In the genomic region with DNA sequence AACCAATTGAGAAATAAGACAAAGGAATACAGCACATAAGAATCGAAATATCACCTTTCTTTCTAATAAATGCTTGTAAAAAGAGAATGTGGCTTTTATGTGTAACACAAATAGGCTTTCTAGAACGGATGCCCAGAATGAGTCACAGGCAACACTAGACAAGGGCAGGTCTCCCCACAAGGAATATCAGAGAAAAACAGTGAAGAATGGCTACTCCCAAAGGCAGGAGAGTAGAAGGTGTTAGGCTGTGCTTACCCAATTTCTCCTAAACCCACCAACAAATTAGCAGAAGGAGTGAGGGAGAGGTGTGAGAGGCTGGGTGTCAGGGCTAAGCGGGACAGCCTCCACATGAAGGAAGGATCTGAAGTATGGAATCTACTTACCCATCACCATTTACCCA, we compare ENCODE assay signal across 8 cellular contexts. TPM values are rescaled to one million over a fixed set of nuclear protein-coding genes. Genes with fewer than 3 reads are reported as not detected.
DNase-seq lines count a peak whose midpoint lies in the region; ATAC-seq and TF ChIP-seq lines count a peak whose summit lies in the region.

No MANE protein-coding gene starts in this region.

- H3K9ac ChIP-seq in H9 (ENCODE audit: extremely low read depth, insufficient read length, low read length), result no peak overlapping the region

- no peaks in the 10 kb centered on the region for H3K79me2 ChIP-seq in H9 (ENCODE audit: insufficient read depth, low read length)

- H3T11ph ChIP-seq in H9 (ENCODE audit: low read length), result no peak overlapping the region

- no peaks in the 10 kb centered on the region for H3K27me3 ChIP-seq in H9 (ENCODE audit: insufficient read depth, low read length)
- H3K27me3 ChIP-seq in WERI-Rb-1 (ENCODE audit: insufficient read depth, low read depth, severe bottlenecking), result no peaks in the 10 kb centered on the region

- no peak overlapping the region for H3K56ac ChIP-seq in H9 (ENCODE audit: insufficient read length, low read depth, low read length)

- no peak overlapping the region for H2BK15ac ChIP-seq in H9 (ENCODE audit: low read depth, low read length)

- no peak overlapping the region for H3K4me3 Mint-ChIP-seq in H9

- no peaks in the 10 kb centered on the region for H3K36me3 Mint-ChIP-seq in H9 (ENCODE audit: insufficient read depth in 1 of 3, low read depth in 3 of 3)

- no peak overlapping the region for H2BK12ac ChIP-seq in H9 (ENCODE audit: insufficient read length, low read depth, low read length)

- no peaks in the 10 kb centered on the region for H3K4me1 ChIP-seq in H9 (ENCODE audit: insufficient read depth, low read length)

- H3K27ac ChIP-seq in H9 (ENCODE audit: insufficient read length, low read depth, low read length) (no peak overlapping the region), WERI-Rb-1 (no peak overlapping the region)

- TF ChIP-seq CTCF in H9 (conservative IDR thresholded peaks at IDR 0.05) (no peak), WERI-Rb-1 (IDR thresholded peaks at IDR 0.05; ENCODE audit: low read depth, low read length) (no peak)

- H3K9me3 ChIP-seq in H9 (ENCODE audit: control insufficient read depth, low read depth, low read length), result no peaks in the 10 kb centered on the region
- no peaks in the 10 kb centered on the region for H3K9me3 ChIP-seq in WERI-Rb-1 (ENCODE audit: severe bottlenecking)

- H4K20me1 ChIP-seq in H9 (ENCODE audit: control insufficient read depth, insufficient read depth, insufficient read length), result no peaks in the 10 kb centered on the region

- no peak overlapping the region for H3K4me3 ChIP-seq in WERI-Rb-1 (ENCODE audit: low read depth, low read length)

- H3K23me2 ChIP-seq in H9 (ENCODE audit: insufficient read length, low read depth, low read length, poor library complexity, severe bottlenecking), result no peaks in the 10 kb centered on the region

- ATAC-seq in GM18505 (IDR thresholded peaks at IDR 0.05; ENCODE audit: unreplicated experiment), result peak; percentile 59

- no peaks in the 10 kb centered on the region for H3K79me1 ChIP-seq in H9 (ENCODE audit: insufficient read depth, low read depth, low read length, poor library complexity, severe bottlenecking)

- H3K9me3 Mint-ChIP-seq in H9, result no peaks in the 10 kb centered on the region

- no peaks in the 10 kb centered on the region for H3K36me3 ChIP-seq in WERI-Rb-1

- no peak overlapping the region for H3K4me2 ChIP-seq in H9 (ENCODE audit: insufficient read depth, insufficient read length, low read length)

- WGBS in H9 (ENCODE audit: extremely low coverage, insufficient read length, low lambda C conversion rate), result no CpG with 5 or more reads among the region's 3 CpGs

- no peaks in the 10 kb centered on the region for H3K27me3 Mint-ChIP-seq in H9 (ENCODE audit: low read depth)

- peak overlapping the region in 1 of 3 experiments; percentile 50; a peak in 1 of 7 replicates for H3K27ac Mint-ChIP-seq in H9

- no peak overlapping the region for H2AFZ ChIP-seq in H9 (ENCODE audit: low read length)

- H3K23ac ChIP-seq in H9 (ENCODE audit: insufficient read length, low read depth, low read length), result no peak overlapping the region

- H2AK5ac ChIP-seq in H9 (ENCODE audit: insufficient read length, low read length), result no peak overlapping the region

- no peak for TF ChIP-seq POLR2A in GM18505 (IDR thresholded peaks at IDR 0.05; ENCODE audit: borderline replicate concordance, extremely low read depth, insufficient read depth, insufficient read length)

- H4K5ac ChIP-seq in H9 (ENCODE audit: insufficient read length, low read depth, low read length), result no peak overlapping the region

- no peaks in the 10 kb centered on the region for H3K4me1 Mint-ChIP-seq in H9

- H4K91ac ChIP-seq in H9 (ENCODE audit: insufficient read length, low read depth, low read length), result no peak overlapping the region

- no peak overlapping the region for H3K14ac ChIP-seq in H9 (ENCODE audit: insufficient read depth, low read length)

- H3K4ac ChIP-seq in H9 (ENCODE audit: low read depth, low read length), result no peak overlapping the region

- no peak overlapping the region for H2BK5ac ChIP-seq in H9 (ENCODE audit: insufficient read length, low read length)

- H2BK120ac ChIP-seq in H9 (ENCODE audit: low read depth, low read length, poor library complexity, severe bottlenecking), result no peak overlapping the region

- H2BK20ac ChIP-seq in H9 (ENCODE audit: low read depth, low read length, poor library complexity, severe bottlenecking), result no peak overlapping the region

- DNase-seq in H4 (ENCODE audit: low spot score) (peak; percentile 16), MV-4-11 (lab: John Stamatoyannopoulos, UW) (peak; percentile 1), fibroblast of peridontal ligament (ENCODE audit: extremely low read depth) (peak; percentile 49), H9 (no peak), SHP77 treated with DMSO at 0.1 percent for 48 hours (lab: John Stamatoyannopoulos, UW) (no peak), WERI-Rb-1 (no peak), NCI-H82 treated with DMSO at 0.1 percent for 48 hours (lab: John Stamatoyannopoulos, UW; ENCODE audit: unreplicated experiment) (no peak)

- H3K18ac ChIP-seq in H9 (ENCODE audit: insufficient read length, low read depth, low read length), result no peak overlapping the region

- H4K8ac ChIP-seq in H9 (replicated peaks; ENCODE audit: insufficient read length, low read depth, low read length), result no peak overlapping the region

RNA-seq across cellular contexts. Expression of a gene that starts 55.2 kb away (rescaled TPM):
- 3.6 and 4.0 TPM in 2 replicates for total RNA-seq in H4 (2014; rRNA removed; shearing (Covaris generic))
- 3.1 TPM in 2 replicates for total RNA-seq in H9 (2021)

RNA-seq across cellular contexts. Expression of a gene that starts 56.5 kb away (rescaled TPM):
- total RNA-seq in H4 (2014; rRNA removed; shearing (Covaris generic)), result 9.5 and 9.7 TPM in 2 replicates
- 11.6 and 12.5 TPM in 2 replicates for total RNA-seq in H9 (2021)

Comparison
In these comparisons a context has a peak if more than half of its experiments do, and no peak if none do; other contexts are left out.
1. DNase-seq: peak in H4 (single experiment), MV-4-11 (single experiment) and fibroblast of peridontal ligament (single experiment); none in H9 (single experiment), SHP77 treated with DMSO at 0.1 percent for 48 hours (single experiment), WERI-Rb-1 (single experiment) and NCI-H82 treated with DMSO at 0.1 percent for 48 hours (single experiment).